ENCODE assay signal across 21 cellular contexts in the genomic region with DNA sequence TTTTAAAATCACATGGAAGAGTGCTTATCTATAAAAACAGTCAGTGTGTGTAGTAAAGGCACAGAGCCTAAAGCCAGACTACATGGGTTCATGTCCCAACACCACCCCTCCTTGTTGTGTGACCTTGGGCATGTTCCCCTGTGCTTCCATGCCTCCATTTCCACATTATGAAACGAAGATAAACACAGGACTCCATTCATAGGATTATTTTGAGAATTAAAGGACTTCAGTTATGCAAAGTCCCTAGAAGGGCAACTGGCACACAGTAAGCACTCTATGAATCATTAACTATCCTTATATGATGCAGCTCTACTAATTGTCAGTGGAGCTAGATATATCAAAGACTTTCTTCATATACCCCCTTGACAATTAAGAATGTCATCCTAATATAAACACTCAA. TPM values are rescaled to one million over a fixed set of nuclear protein-coding genes. Genes with fewer than 3 reads are reported as not detected.
"Had no signal": no experiment of that assay in that cellular context is flagged by ENCODE, and none has a peak within 500 bp of the region (broad histone marks: within the 10 kb centered on the region; RNA-seq: fewer than 3 reads in every experiment).

No MANE protein-coding gene starts in this region.

- H3K27ac Mint-ChIP-seq: activated naive CD4-positive, alpha-beta T cell treated with anti-CD3 and anti-CD28 coated beads, Interleukin-2, amount 10 ng/mL, durations not matched to agents 7 days and 5 days; activated T-helper 2 cell treated with anti-CD3 and anti-CD28 coated beads, Interferon-gamma antibody, Interleukin-2, Interleukin-4, amounts not matched to agents 10 μg/mL and 5 μg/mL and 100 μg/mL, durations not matched to agents 14 hours and 24 hours and 36 hours; T-helper 2 cell treated with Interferon-gamma antibody and Interleukin-4, amounts not matched to agents 5 μg/mL and 100 μg/mL, for 36 hours had no signal

- H3K9me3 Mint-ChIP-seq: activated naive CD4-positive, alpha-beta T cell treated with anti-CD3 and anti-CD28 coated beads, Interleukin-2, amount 10 ng/mL, durations not matched to agents 7 days and 5 days; activated T-helper 2 cell treated with anti-CD3 and anti-CD28 coated beads, Interferon-gamma antibody, Interleukin-2, Interleukin-4, amounts not matched to agents 10 μg/mL and 5 μg/mL and 100 μg/mL, durations not matched to agents 14 hours and 24 hours and 36 hours; naive thymus-derived CD8-positive, alpha-beta T cell; T-helper 2 cell treated with Interferon-gamma antibody and Interleukin-4, amounts not matched to agents 5 μg/mL and 100 μg/mL, for 36 hours had no signal

- ATAC-seq: left lung; mucosa of descending colon; naive thymus-derived CD8-positive, alpha-beta T cell; stimulated activated naive CD8-positive, alpha-beta T cell treated with anti-CD3 and anti-CD28 coated beads, Interleukin-15, Interleukin-2, amounts not matched to agents 100 U/mL and 50 U/mL, for 24 hours had no signal

- DNase-seq: activated CD4-positive, alpha-beta T cell treated with anti-CD3 and anti-CD28 coated beads, Interleukin-2, amount 50 U/mL, for 1 hour; activated CD4-positive, CD25-positive, alpha-beta regulatory T cell; activated naive CD4-positive, alpha-beta T cell treated with anti-CD3 and anti-CD28 coated beads, Interleukin-2, amount 10 ng/mL, durations not matched to agents 7 days and 5 days; adrenal gland; islet precursor cell; left lung; mucosa of descending colon; naive thymus-derived CD8-positive, alpha-beta T cell; stimulated activated CD4-positive, alpha-beta T cell treated with anti-CD3 and anti-CD28 coated beads, Interleukin-4, amount 100 ng/mL, for 4 hours; stimulated activated CD8-positive, alpha-beta memory T cell treated with anti-CD3 and anti-CD28 coated beads, Interleukin-4, amount 100 ng/mL, for 48 hours; stimulated activated naive CD8-positive, alpha-beta T cell treated with anti-CD3 and anti-CD28 coated beads, Interleukin-15, Interleukin-2, amounts not matched to agents 100 U/mL and 50 U/mL, for 24 hours; trophoblast cell had no signal

- H3K36me3 Mint-ChIP-seq: activated naive CD4-positive, alpha-beta T cell treated with anti-CD3 and anti-CD28 coated beads, Interleukin-2, amount 10 ng/mL, durations not matched to agents 7 days and 5 days had no signal

- H3K4me2 ChIP-seq: hepatocyte had no signal

- H3K27ac ChIP-seq: adrenal gland, cardiac muscle cell, hepatocyte, left lung, right atrium auricular region, skin epidermis had no signal

- H3K4me3 Mint-ChIP-seq: activated naive CD4-positive, alpha-beta T cell treated with anti-CD3 and anti-CD28 coated beads, Interleukin-2, amount 10 ng/mL, durations not matched to agents 7 days and 5 days; naive thymus-derived CD8-positive, alpha-beta T cell; T-helper 2 cell treated with Interferon-gamma antibody and Interleukin-4, amounts not matched to agents 5 μg/mL and 100 μg/mL, for 36 hours had no signal

- H3K27me3 ChIP-seq: adrenal gland, cardiac muscle cell, hepatocyte, left lung, right atrium auricular region had no signal

- H3K4me3 ChIP-seq: adrenal gland, cardiac muscle cell, hepatocyte, left lung, mucosa of descending colon, right atrium auricular region, skin epidermis had no signal

- H2AFZ ChIP-seq: hepatocyte had no signal

- H3K27me3 Mint-ChIP-seq: activated naive CD4-positive, alpha-beta T cell treated with anti-CD3 and anti-CD28 coated beads, Interleukin-2, amount 10 ng/mL, durations not matched to agents 7 days and 5 days; naive thymus-derived CD8-positive, alpha-beta T cell had no signal

- H3K36me3 ChIP-seq: adrenal gland, cardiac muscle cell, left lung, right atrium auricular region had no signal

- H3K79me2 ChIP-seq: hepatocyte had no signal

- H3K4me1 ChIP-seq: adrenal gland, left lung, right atrium auricular region had no signal

- H3K9me3 ChIP-seq: adrenal gland, left lung, mucosa of descending colon, right atrium auricular region had no signal

RNA-seq across cellular contexts. Expression of gene IFNG-AS1, which starts 17.8 kb away (rescaled TPM):
- total RNA-seq: activated T-helper 2 cell treated with anti-CD3 and anti-CD28 coated beads, Interferon-gamma antibody, Interleukin-2, Interleukin-4, amounts not matched to agents 10 μg/mL and 5 μg/mL and 100 μg/mL, durations not matched to agents 14 hours and 24 hours and 36 hours; cardiac muscle cell; dermis microvascular lymphatic vessel endothelial cell; glomerular endothelial cell; hepatocyte had no signal
- polyA plus RNA-seq: adrenal gland, esophagus, hepatocyte had no signal
